Comparison of ENCODE assay signal across 13 cellular contexts in genomic region chr20:43975096-43975768, GRCh38.
DNase-seq lines count a peak whose midpoint lies in the region; ATAC-seq and TF ChIP-seq lines count a peak whose summit lies in the region.
"Had no signal": no experiment of that assay in that cellular context is flagged by ENCODE, and none has a peak within 500 bp of the region (broad histone marks: within the 10 kb centered on the region; RNA-seq: fewer than 3 reads in every experiment).

No MANE protein-coding gene starts in this region.

- in situ Hi-C loops in brain microvascular endothelial cell (cut with HindIII; ENCODE audit: low pct_ligation_motif_present, low sequenced_read_pairs), result no loop called here

- peak; percentile 83 for ATAC-seq in activated CD8-positive, alpha-beta T cell treated with anti-CD3 and anti-CD28 coated beads for 36 hours
- ATAC-seq in activated CD8-positive, alpha-beta T cell treated with anti-CD3 and anti-CD28 coated beads, Interleukin-2, amount 10 ng/mL, durations not matched to agents 7 days and 5 days, result no peak
- no peak for ATAC-seq in omental fat pad (ENCODE audit: low FRiP score)
- ATAC-seq: stimulated activated naive B cell treated with anti-CD40 and anti-IgM and Interleukin-4, amounts not matched to agents 10 μg/mL and 1 μg/mL and 100 μg/mL, for 72 hours had no signal

- no peaks in the 10 kb centered on the region for H3K36me3 Mint-ChIP-seq in activated CD8-positive, alpha-beta T cell treated with anti-CD3 and anti-CD28 coated beads for 36 hours (ENCODE audit: low read depth)
- H3K36me3 Mint-ChIP-seq in activated CD8-positive, alpha-beta T cell treated with anti-CD3 and anti-CD28 coated beads, Interleukin-2, amount 10 ng/mL, durations not matched to agents 7 days and 5 days (ENCODE audit: low read depth), result peaks cover 5% of the 10 kb centered on the region
- H3K36me3 Mint-ChIP-seq: CD14-positive monocyte, memory B cell had no signal

- intact Hi-C loops in activated CD8-positive, alpha-beta T cell treated with anti-CD3 and anti-CD28 coated beads for 36 hours (cut with micrococcal nuclease), result no loop called here
- intact Hi-C loops in posterior vena cava (cut with DNase I), result no loop called here

- H3K4me3 ChIP-seq in brain microvascular endothelial cell (ENCODE audit: low read depth, low read length), result no peak overlapping the region
- H3K4me3 ChIP-seq: smooth muscle cell had no signal

- peaks cover 16% of the 10 kb centered on the region for H3K27me3 Mint-ChIP-seq in activated CD8-positive, alpha-beta T cell treated with anti-CD3 and anti-CD28 coated beads for 36 hours
- peaks cover 42% of the 10 kb centered on the region for H3K27me3 Mint-ChIP-seq in activated CD8-positive, alpha-beta T cell treated with anti-CD3 and anti-CD28 coated beads, Interleukin-2, amount 10 ng/mL, durations not matched to agents 7 days and 5 days (ENCODE audit: low read depth)

- peak overlapping the region; percentile 41 for H3K27ac ChIP-seq in brain microvascular endothelial cell

- peaks cover 1% of the 10 kb centered on the region for H3K9me3 Mint-ChIP-seq in activated CD8-positive, alpha-beta T cell treated with anti-CD3 and anti-CD28 coated beads for 36 hours
- no peaks in the 10 kb centered on the region for H3K9me3 Mint-ChIP-seq in activated CD8-positive, alpha-beta T cell treated with anti-CD3 and anti-CD28 coated beads, Interleukin-2, amount 10 ng/mL, durations not matched to agents 7 days and 5 days (ENCODE audit: insufficient read depth)
- H3K9me3 Mint-ChIP-seq: memory B cell had no signal

- CTCF ChIA-PET in activated CD8-positive, alpha-beta T cell treated with anti-CD3 and anti-CD28 coated beads for 36 hours (lab: Charles Lee), result interaction anchor here (1.0 kb wide), 1 partner anchor 105 kb away, joined by 3 read pairs; no protein-coding TSS in a partner anchor
- CTCF ChIA-PET in activated CD8-positive, alpha-beta T cell treated with anti-CD3 and anti-CD28 coated beads, Interleukin-2, amount 10 ng/mL, durations not matched to agents 7 days and 5 days (lab: Charles Lee), result interaction anchor here (0.9 kb wide), 1 partner anchor 34 kb away, joined by 4 read pairs; no protein-coding TSS in a partner anchor

- peak overlapping the region; percentile 79 for H3K27ac Mint-ChIP-seq in activated CD8-positive, alpha-beta T cell treated with anti-CD3 and anti-CD28 coated beads for 36 hours
- H3K27ac Mint-ChIP-seq in activated CD8-positive, alpha-beta T cell treated with anti-CD3 and anti-CD28 coated beads, Interleukin-2, amount 10 ng/mL, durations not matched to agents 7 days and 5 days, result no peak overlapping the region
- H3K27ac Mint-ChIP-seq: memory B cell; stimulated activated naive B cell treated with anti-CD40 and anti-IgM and Interleukin-4, amounts not matched to agents 10 μg/mL and 1 μg/mL and 100 μg/mL, for 72 hours had no signal

- H3K36me3 ChIP-seq in brain microvascular endothelial cell (replicated peaks), result no peaks in the 10 kb centered on the region

- no peaks in the 10 kb centered on the region for H3K27me3 ChIP-seq in brain microvascular endothelial cell (replicated peaks)

- DNase-seq in activated CD8-positive, alpha-beta T cell treated with anti-CD3 and anti-CD28 coated beads for 36 hours, result peak; percentile 50
- no peak for DNase-seq in activated CD8-positive, alpha-beta T cell treated with anti-CD3 and anti-CD28 coated beads, Interleukin-2, amount 10 ng/mL, durations not matched to agents 7 days and 5 days
- peak; percentile 51 for DNase-seq in NCI-H226
- peak; percentile 71 for DNase-seq in brain microvascular endothelial cell
- peak; percentile 41 for DNase-seq in posterior vena cava (ENCODE audit: low spot score)
- no peak for DNase-seq in cerebellar nuclear complex (lab: John Stamatoyannopoulos, UW)
- DNase-seq in ureter (ENCODE audit: low spot score), result no peak
- no peak for DNase-seq in omental fat pad (ENCODE audit: low spot score)
- DNase-seq: NCI-H2029; stimulated activated naive B cell treated with anti-CD40 and anti-IgM and Interleukin-4, amounts not matched to agents 10 μg/mL and 1 μg/mL and 100 μg/mL, for 72 hours had no signal

- no peak overlapping the region for H3K4me3 Mint-ChIP-seq in activated CD8-positive, alpha-beta T cell treated with anti-CD3 and anti-CD28 coated beads for 36 hours
- H3K4me3 Mint-ChIP-seq in activated CD8-positive, alpha-beta T cell treated with anti-CD3 and anti-CD28 coated beads, Interleukin-2, amount 10 ng/mL, durations not matched to agents 7 days and 5 days, result no peak overlapping the region
- H3K4me3 Mint-ChIP-seq: CD14-positive monocyte; memory B cell; stimulated activated naive B cell treated with anti-CD40 and anti-IgM and Interleukin-4, amounts not matched to agents 10 μg/mL and 1 μg/mL and 100 μg/mL, for 72 hours had no signal

- H3K4me1 Mint-ChIP-seq in activated CD8-positive, alpha-beta T cell treated with anti-CD3 and anti-CD28 coated beads for 36 hours (ENCODE audit: low read depth), result peaks cover 21% of the 10 kb centered on the region
- no peaks in the 10 kb centered on the region for H3K4me1 Mint-ChIP-seq in activated CD8-positive, alpha-beta T cell treated with anti-CD3 and anti-CD28 coated beads, Interleukin-2, amount 10 ng/mL, durations not matched to agents 7 days and 5 days (ENCODE audit: low read depth)
- H3K4me1 Mint-ChIP-seq: memory B cell had no signal

- no peak for TF ChIP-seq CTCF in activated CD8-positive, alpha-beta T cell treated with anti-CD3 and anti-CD28 coated beads for 36 hours (IDR thresholded peaks at IDR 0.05)
- TF ChIP-seq CTCF in brain microvascular endothelial cell (IDR thresholded peaks at IDR 0.05; ENCODE audit: low read depth, low read length, missing control alignments) (no peak), omental fat pad (IDR thresholded peaks at IDR 0.05) (no peak)

- POLR2A ChIA-PET in activated CD8-positive, alpha-beta T cell treated with anti-CD3 and anti-CD28 coated beads for 36 hours (lab: Charles Lee), result interaction anchor here (0.6 kb wide), 2 partner anchors 20 to 627 kb away, joined by 3 read pairs; no protein-coding TSS in a partner anchor
- POLR2A ChIA-PET in activated CD8-positive, alpha-beta T cell treated with anti-CD3 and anti-CD28 coated beads, Interleukin-2, amount 10 ng/mL, durations not matched to agents 7 days and 5 days (lab: Charles Lee), result no interaction called here

Comparison
In these comparisons a context has a peak if more than half of its experiments do, and no peak if none do; other contexts are left out.
1. DNase-seq: peak in activated CD8-positive, alpha-beta T cell treated with anti-CD3 and anti-CD28 coated beads for 36 hours (single experiment), NCI-H226 (single experiment), brain microvascular endothelial cell (single experiment) and posterior vena cava (single experiment); none in activated CD8-positive, alpha-beta T cell treated with anti-CD3 and anti-CD28 coated beads, Interleukin-2, amount 10 ng/mL, durations not matched to agents 7 days and 5 days (single experiment), cerebellar nuclear complex (0 of 2), ureter (single experiment) and omental fat pad (single experiment).